8 cellular contexts compared by ENCODE assay signal in the genomic region with DNA sequence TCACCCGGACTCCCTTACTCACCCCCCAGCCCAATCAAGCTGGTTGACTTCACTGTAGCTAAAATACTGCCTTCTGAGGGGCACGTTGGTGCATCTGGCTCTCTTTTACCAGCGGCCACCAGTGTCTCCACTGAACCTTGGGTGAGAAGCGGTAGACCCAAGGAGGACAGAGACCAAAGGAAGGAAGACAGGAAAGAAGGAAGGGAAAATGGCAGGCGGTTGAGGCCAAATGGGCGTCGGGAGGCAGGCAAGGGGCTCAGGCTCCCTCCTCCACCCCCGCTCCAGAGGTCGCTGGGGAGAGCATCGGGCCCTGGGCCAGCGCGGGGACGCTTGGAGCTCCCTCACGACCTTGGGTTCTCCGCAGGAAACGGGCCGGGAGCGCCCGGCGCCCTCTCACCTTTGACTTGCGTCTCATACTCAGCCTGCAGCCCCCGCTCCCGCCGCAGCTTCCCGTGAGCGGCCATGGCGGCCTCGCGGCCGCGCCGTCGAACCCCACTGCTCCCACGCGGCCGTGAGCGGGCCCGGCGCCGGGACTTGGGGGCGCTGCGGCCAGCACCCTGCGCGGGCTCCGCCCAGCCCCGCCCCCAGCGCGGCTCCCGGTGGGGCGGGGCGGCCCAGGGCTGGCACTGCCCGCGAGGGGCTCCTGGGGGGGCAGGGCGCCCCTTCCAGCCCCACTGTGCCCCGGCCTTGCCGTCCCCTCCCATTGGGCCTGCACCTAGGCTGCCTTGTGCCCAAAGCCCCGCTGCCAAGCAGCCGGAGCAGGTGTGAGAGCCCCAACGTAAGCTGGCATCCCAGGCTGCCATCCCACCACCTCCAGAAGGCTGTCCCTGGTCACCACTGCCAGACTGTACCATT. TPM values are rescaled to one million over a fixed set of nuclear protein-coding genes. Genes with fewer than 3 reads are reported as not detected.
DNase-seq lines count a peak whose midpoint lies in the region; ATAC-seq, FAIRE-seq and TF ChIP-seq lines count a peak whose summit lies in the region.

A gene (minus strand): TSS at position 526 of the 855 bp plus-strand sequence. CDS start 62 bp downstream, at position 464.

- FAIRE-seq in GM12891 (lab: Jason Lieb, UNC): no peak

- peak; percentile 77 for TF ChIP-seq POLR2A in GM12891 (IDR thresholded peaks at IDR 0.05; ENCODE audit: low read depth, low read length)

- H3K9ac ChIP-seq in iPS-15b (ENCODE audit: low read depth, low read length): peak within 1 kb of the TSS; percentile 37

- ATAC-seq in activated naive CD4-positive, alpha-beta T cell treated with anti-CD3 and anti-CD28 coated beads, Interleukin-2, amount 50 U/mL, for 72 hours: peak; percentile 11 to 34
- ATAC-seq in HG03097 (IDR thresholded peaks at IDR 0.05; ENCODE audit: low FRiP score, unreplicated experiment): no peak

- no peaks in the 10 kb centered on the region for H3K9me3 ChIP-seq in iPS-15b (ENCODE audit: control insufficient read depth, insufficient read depth, low read length)

- no peaks in the 10 kb centered on the region for H3K9me3 Mint-ChIP-seq in activated naive CD4-positive, alpha-beta T cell treated with anti-CD3 and anti-CD28 coated beads, Interleukin-2, amount 50 U/mL, for 72 hours

- peaks cover 12 to 15% of the 10 kb centered on the region in 2 donors for H3K36me3 Mint-ChIP-seq in activated naive CD4-positive, alpha-beta T cell treated with anti-CD3 and anti-CD28 coated beads, Interleukin-2, amount 50 U/mL, for 72 hours

- peak within 1 kb of the TSS; percentile 94 to 97 for H3K27ac Mint-ChIP-seq in activated naive CD4-positive, alpha-beta T cell treated with anti-CD3 and anti-CD28 coated beads, Interleukin-2, amount 50 U/mL, for 72 hours

- H3K4me1 ChIP-seq in iPS-15b (ENCODE audit: control insufficient read depth, insufficient read depth, low read length): no peaks in the 10 kb centered on the region

- H3K4me3 ChIP-seq in iPS-15b (ENCODE audit: low read depth, low read length): peak within 1 kb of the TSS; percentile 71

- DNase-seq in GM12891 (ENCODE audit: insufficient read length, low spot score) (no peak), NCI-H526 treated with DMSO at 0.1 percent for 48 hours (lab: John Stamatoyannopoulos, UW) (peak; percentile 14), head of caudate nucleus (no peak), islet precursor cell (no peak)
- peak; percentile 51 to 73 for DNase-seq in activated naive CD4-positive, alpha-beta T cell treated with anti-CD3 and anti-CD28 coated beads, Interleukin-2, amount 50 U/mL, for 72 hours (ENCODE audit: low spot score in 2 of 2)
- peak in 2 of 3 donors; percentile 31 to 54 for DNase-seq in stimulated activated CD4-positive, alpha-beta T cell treated with anti-CD3 and anti-CD28 coated beads, Interleukin-12 subunit alpha, Interleukin-12 subunit beta, amount 100 ng/mL, for 48 hours (ENCODE audit: low read depth in 2 of 3, low spot score in 1 of 3)

- intact Hi-C loops in head of caudate nucleus (cut with DNase I): no loop called here

- H3K27me3 ChIP-seq in iPS-15b (ENCODE audit: control insufficient read depth, insufficient read depth, low read length): no peaks in the 10 kb centered on the region

- peaks cover 14% of the 10 kb centered on the region for H3K36me3 ChIP-seq in iPS-15b (ENCODE audit: control insufficient read depth, insufficient read depth, low read length)

TF ChIP-seq in GM12891, 5 proteins besides CTCF, POLR2A, EP300 and RAD21:
- TF ChIP-seq POLR2AphosphoS5 (IDR thresholded peaks at IDR 0.05; ENCODE audit: low read depth, low read length) (peak; percentile 92), POU2F2 (IDR thresholded peaks at IDR 0.05; ENCODE audit: low read depth, low read length) (peak; percentile 10), SPI1 (IDR thresholded peaks at IDR 0.05; ENCODE audit: low read depth, low read length) (no peak), PAX5 (IDR thresholded peaks at IDR 0.05; ENCODE audit: insufficient read depth, low read length, severe bottlenecking) (no peak), TAF1 (IDR thresholded peaks at IDR 0.05; ENCODE audit: low read depth, low read length) (no peak)

RNA-seq across cellular contexts. Expression of the gene that starts here (rescaled TPM):
- polyA plus RNA-seq in GM12891 (2012; ENCODE audit: low read depth, missing spikeins): 57.8 TPM
- 100 to 1,000 TPM in 1 of 2 donors, 10 to 100 TPM in 1; 90.0 to 138 TPM for total RNA-seq in activated naive CD4-positive, alpha-beta T cell treated with anti-CD3 and anti-CD28 coated beads, Interleukin-2, amount 50 U/mL, for 72 hours

Comparison
In these comparisons a context has a peak if more than half of its experiments do, and no peak if none do; other contexts are left out.
1. DNase-seq: peak in NCI-H526 treated with DMSO at 0.1 percent for 48 hours (single experiment), activated naive CD4-positive, alpha-beta T cell treated with anti-CD3 and anti-CD28 coated beads, Interleukin-2, amount 50 U/mL, for 72 hours (2 of 2) and stimulated activated CD4-positive, alpha-beta T cell treated with anti-CD3 and anti-CD28 coated beads, Interleukin-12 subunit alpha, Interleukin-12 subunit beta, amount 100 ng/mL, for 48 hours (2 of 3); none in GM12891 (single experiment), head of caudate nucleus (0 of 42) and islet precursor cell (single experiment).